In genomic region chr14:20714593-20715250, GRCh38 we compare ENCODE assay signal across 9 cellular contexts. TPM values are rescaled to one million over a fixed set of nuclear protein-coding genes. Genes with fewer than 3 reads are reported as not detected.
DNase-seq lines count a peak whose midpoint lies in the region; ATAC-seq and TF ChIP-seq lines count a peak whose summit lies in the region.
"Had no signal": no experiment of that assay in that cellular context is flagged by ENCODE, and none has a peak within 500 bp of the region (broad histone marks: within the 10 kb centered on the region; RNA-seq: fewer than 3 reads in every experiment).

No MANE protein-coding gene starts in this region.

- TF ChIP-seq CTCF in choroid plexus epithelial cell (conservative IDR thresholded peaks at IDR 0.05; ENCODE audit: low read depth, low read length), result no peak
- TF ChIP-seq CTCF in lower leg skin (IDR thresholded peaks at IDR 0.05), result no peak

- H3K36me3 Mint-ChIP-seq in activated CD8-positive, alpha-beta T cell treated with anti-CD3 and anti-CD28 coated beads, Interleukin-2, amount 10 ng/mL, durations not matched to agents 7 days and 5 days (ENCODE audit: low read depth), result no peaks in the 10 kb centered on the region

- intact Hi-C loops in lower leg skin (cut with DNase I; ENCODE audit: low total_unique reads), result no loop called here

- TF ChIP-seq POLR2A in lower leg skin (IDR thresholded peaks at IDR 0.05), result no peak

- ATAC-seq in activated CD8-positive, alpha-beta T cell treated with anti-CD3 and anti-CD28 coated beads, Interleukin-2, amount 10 ng/mL, durations not matched to agents 7 days and 5 days, result no peak
- no peak for ATAC-seq in HG03342 (IDR thresholded peaks at IDR 0.05; ENCODE audit: unreplicated experiment)

- no peaks in the 10 kb centered on the region for H3K4me1 Mint-ChIP-seq in activated CD8-positive, alpha-beta T cell treated with anti-CD3 and anti-CD28 coated beads, Interleukin-2, amount 10 ng/mL, durations not matched to agents 7 days and 5 days (ENCODE audit: low read depth)

- no peaks in the 10 kb centered on the region for H3K9me3 Mint-ChIP-seq in activated CD8-positive, alpha-beta T cell treated with anti-CD3 and anti-CD28 coated beads, Interleukin-2, amount 10 ng/mL, durations not matched to agents 7 days and 5 days (ENCODE audit: insufficient read depth)

- no peak overlapping the region for H3K4me3 ChIP-seq in choroid plexus epithelial cell (ENCODE audit: low read depth, low read length)
- no peak overlapping the region for H3K4me3 ChIP-seq in lower leg skin (ENCODE audit: low read depth, poor library complexity, severe bottlenecking)

- no peak overlapping the region for H3K4me3 Mint-ChIP-seq in activated CD8-positive, alpha-beta T cell treated with anti-CD3 and anti-CD28 coated beads, Interleukin-2, amount 10 ng/mL, durations not matched to agents 7 days and 5 days

- CTCF ChIA-PET in activated CD8-positive, alpha-beta T cell treated with anti-CD3 and anti-CD28 coated beads, Interleukin-2, amount 10 ng/mL, durations not matched to agents 7 days and 5 days (lab: Charles Lee), result interaction anchor here (0.8 to 1.6 kb wide), 2 partner anchors 51 to 143 kb away, joined by 3 to 4 read pairs; no protein-coding TSS in a partner anchor

- POLR2A ChIA-PET in activated CD8-positive, alpha-beta T cell treated with anti-CD3 and anti-CD28 coated beads, Interleukin-2, amount 10 ng/mL, durations not matched to agents 7 days and 5 days (lab: Charles Lee), result no interaction called here

- no peak overlapping the region for H3K27ac Mint-ChIP-seq in activated CD8-positive, alpha-beta T cell treated with anti-CD3 and anti-CD28 coated beads, Interleukin-2, amount 10 ng/mL, durations not matched to agents 7 days and 5 days

- 30 to 31% methylated on average over 4 of the region's 4 CpGs for WGBS in lower leg skin, 2 donors

- peaks cover 11% of the 10 kb centered on the region for H3K27me3 Mint-ChIP-seq in activated CD8-positive, alpha-beta T cell treated with anti-CD3 and anti-CD28 coated beads, Interleukin-2, amount 10 ng/mL, durations not matched to agents 7 days and 5 days (ENCODE audit: low read depth)

- peak; percentile 88 for DNase-seq in LHCN-M2 (ENCODE audit: low read depth)
- peak; percentile 88 for DNase-seq in choroid plexus epithelial cell (ENCODE audit: low read depth)
- peak; percentile 85 to 96 for DNase-seq in lower leg skin (ENCODE audit: low spot score in 2 of 2)
- peak; percentile 48 for DNase-seq in superior temporal gyrus (ENCODE audit: extremely low spot score)
- DNase-seq in activated CD8-positive, alpha-beta T cell treated with anti-CD3 and anti-CD28 coated beads, Interleukin-2, amount 10 ng/mL, durations not matched to agents 7 days and 5 days, result no peak
- DNase-seq in NCI-H2029 treated with DMSO at 0.1 percent for 48 hours (lab: John Stamatoyannopoulos, UW), result no peak
- DNase-seq in NCI-H187 (lab: John Stamatoyannopoulos, UW), result no peak

RNA-seq across cellular contexts. Expression of gene ANG, which starts 26.2 kb away (rescaled TPM):
- total RNA-seq in LHCN-M2 (2014; rRNA removed) (4.2 and 4.4 TPM in 2 replicates), lower leg skin (10 to 100 TPM; 19.8 to 45.5 (median 32.1) TPM)
- polyA plus RNA-seq in LHCN-M2 (2012), result 5.2 TPM
- total RNA-seq in activated CD8-positive, alpha-beta T cell treated with anti-CD3 and anti-CD28 coated beads, Interleukin-2, amount 10 ng/mL, durations not matched to agents 7 days and 5 days, result 1 to 10 TPM; 1.1 to 1.4 TPM

RNA-seq across cellular contexts. Expression of gene RNASE4, which starts 30.4 kb away (rescaled TPM):
- 5.4 and 10.5 TPM in 2 replicates for total RNA-seq in LHCN-M2 (2014; rRNA removed)
- 7.4 TPM for polyA plus RNA-seq in LHCN-M2 (2012)
- 100 to 1,000 TPM in 2 of 4 donors, 10 to 100 TPM in 2; 67.3 to 102 (median 90.6) TPM for total RNA-seq in lower leg skin
- 1 to 10 TPM in 1 of 2 experiments, under 1 TPM in 1; 0.63 to 1.6 TPM for total RNA-seq in activated CD8-positive, alpha-beta T cell treated with anti-CD3 and anti-CD28 coated beads, Interleukin-2, amount 10 ng/mL, durations not matched to agents 7 days and 5 days

RNA-seq across cellular contexts. Expression of gene EDDM3A, which starts 31.0 kb away (rescaled TPM):
- total RNA-seq in LHCN-M2 (2014; rRNA removed) (not detected in 2 replicates), lower leg skin (not detected)
- not detected for polyA plus RNA-seq in LHCN-M2 (2012)
- not detected for total RNA-seq in activated CD8-positive, alpha-beta T cell treated with anti-CD3 and anti-CD28 coated beads, Interleukin-2, amount 10 ng/mL, durations not matched to agents 7 days and 5 days
- total RNA-seq: glomerular endothelial cell had no signal

RNA-seq across cellular contexts. Expression of gene EDDM3B, which starts 53.5 kb away (rescaled TPM):
- total RNA-seq in LHCN-M2 (2014; rRNA removed), result not detected in 2 replicates
- polyA plus RNA-seq in LHCN-M2 (2012), result not detected
- total RNA-seq in lower leg skin, result not detected
- not detected for total RNA-seq in activated CD8-positive, alpha-beta T cell treated with anti-CD3 and anti-CD28 coated beads, Interleukin-2, amount 10 ng/mL, durations not matched to agents 7 days and 5 days
- total RNA-seq: glomerular endothelial cell had no signal

Comparison
In these comparisons a context has a peak if more than half of its experiments do, and no peak if none do; other contexts are left out.
1. DNase-seq: peak in LHCN-M2 (single experiment), choroid plexus epithelial cell (single experiment), lower leg skin (2 of 2) and superior temporal gyrus (single experiment); none in activated CD8-positive, alpha-beta T cell treated with anti-CD3 and anti-CD28 coated beads, Interleukin-2, amount 10 ng/mL, durations not matched to agents 7 days and 5 days (single experiment), NCI-H2029 treated with DMSO at 0.1 percent for 48 hours (single experiment) and NCI-H187 (0 of 2).